In genomic region chr12:111807232-111807631, GRCh38 we compare ENCODE assay signal across 21 cellular contexts. TPM values are rescaled to one million over a fixed set of nuclear protein-coding genes. Genes with fewer than 3 reads are reported as not detected.
A peak's percentile ranks its signal among the peaks of the same experiment; 100 is the strongest.
DNase-seq lines count a peak whose midpoint lies in the region; ATAC-seq, FAIRE-seq and TF ChIP-seq lines count a peak whose summit lies in the region.
"Had no signal": no experiment of that assay in that cellular context is flagged by ENCODE, and none has a peak within 500 bp of the region (broad histone marks: within the 10 kb centered on the region; RNA-seq: fewer than 3 reads in every experiment).

No MANE protein-coding gene starts in this region.

- in situ Hi-C loops in transverse colon (cut with MboI; ENCODE audit: low pct_ligation_motif_present in 1 of 4, low pct_unique_long_range_greater_than_20kb in 1 of 4, low sequenced_read_pairs in 3 of 4): loop anchor here in 3 of 4 donors (10.0 kb wide), 1 partner anchor 52 kb away; no protein-coding TSS in a partner anchor

- no peaks in the 10 kb centered on the region for H3K4me1 ChIP-seq in right cardiac atrium (ENCODE audit: control insufficient read depth, insufficient read depth, low read length)
- H3K4me1 ChIP-seq in mesodermal cell (ENCODE audit: control insufficient read depth, insufficient read depth, low read length, poor library complexity, severe bottlenecking): no peaks in the 10 kb centered on the region
- H3K4me1 ChIP-seq in transverse colon: peaks cover 0 to 9% (median 0%) of the 10 kb centered on the region in 4 donors
- no peaks in the 10 kb centered on the region for H3K4me1 ChIP-seq in OCI-LY7 (ENCODE audit: insufficient read depth, low read length, poor library complexity, severe bottlenecking)

- peaks cover 65% of the 10 kb centered on the region for H3K36me3 ChIP-seq in mesodermal cell (ENCODE audit: control insufficient read depth, insufficient read depth, low read length)
- peaks cover 0 to 54% (median 27%) of the 10 kb centered on the region in 4 donors for H3K36me3 ChIP-seq in transverse colon
- no peaks in the 10 kb centered on the region for H3K36me3 ChIP-seq in OCI-LY7 (ENCODE audit: insufficient read depth, low read length)

- no peak for TF ChIP-seq EP300 in transverse colon (IDR thresholded peaks at IDR 0.05; ENCODE audit: low read depth)

- TF ChIP-seq CTCF in transverse colon (IDR thresholded peaks at IDR 0.05) (no peak), OCI-LY7 (conservative IDR thresholded peaks at IDR 0.05; ENCODE audit: low read length) (no peak)

- no peaks in the 10 kb centered on the region for H3K79me2 ChIP-seq in OCI-LY7 (ENCODE audit: insufficient read depth, low read depth, low read length)

- H3K9me3 ChIP-seq in right cardiac atrium (ENCODE audit: control insufficient read depth, low read length) (no peaks in the 10 kb centered on the region), mesodermal cell (ENCODE audit: control insufficient read depth, low read length) (no peaks in the 10 kb centered on the region), transverse colon (no peaks in the 10 kb centered on the region), OCI-LY7 (ENCODE audit: low read length) (no peaks in the 10 kb centered on the region)

- WGBS in right cardiac atrium: 85% methylated on average over 7 of the region's 7 CpGs
- 94 to 99% methylated on average over 4 to 6 of the region's 7 CpGs for whole genome bisulfite sequencing in mesodermal cell (ENCODE audit: insufficient coverage in 2 of 2), 2 experiments
- 72% methylated on average over 7 of the region's 7 CpGs; no CpG with 5 or more reads in 1 of the 2 donors for WGBS in transverse colon (ENCODE audit: low coverage in 1 of 2), 2 donors

- no peaks in the 10 kb centered on the region for H3K9me2 ChIP-seq in OCI-LY7 (ENCODE audit: insufficient read depth, low read length)

- H3K27ac ChIP-seq in right cardiac atrium (ENCODE audit: low read length) (no peak overlapping the region), mesodermal cell (ENCODE audit: low read depth, low read length, severe bottlenecking) (peak overlapping the region; percentile 10), transverse colon (peak overlapping the region in 3 of 4 donors; percentile 23 to 59 (median 58)), substantia nigra (ENCODE audit: low read depth, low read length, poor library complexity, severe bottlenecking) (no peak overlapping the region), OCI-LY7 (ENCODE audit: low read depth, low read length, poor library complexity, severe bottlenecking) (no peak overlapping the region)

- H2AFZ ChIP-seq in OCI-LY7 (ENCODE audit: low read length): no peak overlapping the region

- no TSS peak for BruUV-seq in OCI-LY7 (replicated peaks; lab: Mats Ljungman, UMichigan)

- intact Hi-C loops in right cardiac atrium (cut with DNase I) (no loop called here), Right ventricle myocardium inferior (cut with DNase I) (no loop called here), left colon (cut with DNase I, micrococcal nuclease) (loop anchor here in 1 of 2 donors (10.0 kb wide), 1 partner anchor 52 kb away; no protein-coding TSS in a partner anchor), transverse colon (cut with DNase I; ENCODE audit: low total_unique reads) (no loop called here), OCI-LY7 (cut with micrococcal nuclease; ENCODE audit: unreplicated experiment) (no loop called here)

- H3K27me3 ChIP-seq in right cardiac atrium (ENCODE audit: control insufficient read depth, insufficient read depth): no peaks in the 10 kb centered on the region
- H3K27me3 ChIP-seq in transverse colon: no peaks in the 10 kb centered on the region

- peak; percentile 36 to 48 for ATAC-seq in right cardiac atrium
- ATAC-seq in Right ventricle myocardium inferior: no peak
- peak; percentile 96 for ATAC-seq in left colon

- no peak overlapping the region for H3K4me3 ChIP-seq in right cardiac atrium (ENCODE audit: low read length)
- no peak overlapping the region for H3K4me3 ChIP-seq in mesodermal cell (ENCODE audit: extremely low read depth, insufficient read depth, low read length, poor library complexity, severe bottlenecking)
- H3K4me3 ChIP-seq in transverse colon: no peak overlapping the region
- no peak overlapping the region for H3K4me3 ChIP-seq in OCI-LY7 (ENCODE audit: low read depth, low read length, poor library complexity, severe bottlenecking)

- CTCF ChIA-PET in OCI-LY7 (lab: Charles Lee; ENCODE audit: unreplicated experiment): no interaction called here

- no peak for TF ChIP-seq POLR2A in transverse colon (IDR thresholded peaks at IDR 0.05)

- POLR2A ChIA-PET in OCI-LY7 (lab: Charles Lee): interaction anchor here (0.7 kb wide), 1 partner anchor 53 kb away, joined by 3 read pairs; no protein-coding TSS in a partner anchor

- H4K20me1 ChIP-seq in OCI-LY7 (ENCODE audit: insufficient read depth, low read length): no peaks in the 10 kb centered on the region

- FAIRE-seq in HTR-8/SVneo (lab: Jason Lieb, UNC): no peak
- FAIRE-seq: H54, RCC 7860 had no signal

- DNase-seq in right cardiac atrium (no peak), Right ventricle myocardium inferior (ENCODE audit: missing footprints) (no peak), left colon (peak in 1 of 2 donors; percentile 51), transverse colon (peak; percentile 39), HTR-8/SVneo (ENCODE audit: insufficient read length, low spot score) (no peak), substantia nigra (lab: John Stamatoyannopoulos, UW) (no peak), OCI-LY7 (ENCODE audit: low spot score) (no peak)
- DNase-seq: DMS79, KG1, NCI-H1092 treated with DMSO at 0.1 percent for 48 hours, NCI-H146, NCI-H2081, NCI-H2171, NCI-H345, NCI-H524 treated with DMSO at 0.1 percent for 48 hours, NCI-H82, Right ventricle myocardium superior had no signal

- H3K4me2 ChIP-seq in OCI-LY7 (ENCODE audit: low read length): no peak overlapping the region

RNA-seq across cellular contexts. Expression of gene MAPKAPK5, which starts 34.8 kb away (rescaled TPM):
- total RNA-seq in right cardiac atrium (10 to 100 TPM; 26.4 to 35.0 (median 28.5) TPM), Right ventricle myocardium inferior (26.2 TPM), left colon (10 to 100 TPM; 76.1 to 86.4 TPM), transverse colon (100 to 1,000 TPM in 2 of 4 donors, 10 to 100 TPM in 2; 73.5 to 768 (median 90.1) TPM), OCI-LY7 (2022) (74.6 and 76.5 TPM in 2 replicates)
- polyA plus RNA-seq in right cardiac atrium: 12.6 TPM
- polyA plus RNA-seq in mesodermal cell (2013, experiment 1 of 2): 48.4 TPM
- 38.0 TPM for polyA plus RNA-seq in mesodermal cell (2013, experiment 2 of 2)
- 79.2 and 83.5 TPM in 2 replicates for total RNA-seq in OCI-LY7 (2014; rRNA removed; shearing (Covaris generic))

RNA-seq across cellular contexts. Expression of gene ALDH2, which starts 40.5 kb away (rescaled TPM):
- total RNA-seq in right cardiac atrium: 100 to 1,000 TPM; 307 to 423 (median 349) TPM
- polyA plus RNA-seq in right cardiac atrium: 284 TPM
- 382 TPM for total RNA-seq in Right ventricle myocardium inferior
- 100 to 1,000 TPM; 371 to 399 TPM for total RNA-seq in left colon
- polyA plus RNA-seq in mesodermal cell (2013, experiment 1 of 2): 127 TPM
- 142 TPM for polyA plus RNA-seq in mesodermal cell (2013, experiment 2 of 2)
- total RNA-seq in transverse colon: 100 to 1,000 TPM; 102 to 239 (median 162) TPM
- 16.8 and 19.9 TPM in 2 replicates for total RNA-seq in OCI-LY7 (2014; rRNA removed; shearing (Covaris generic))
- 16.5 and 17.3 TPM in 2 replicates for total RNA-seq in OCI-LY7 (2022)
- total RNA-seq: A172 had no signal

Comparison
In these comparisons a context has a peak if more than half of its experiments do, and no peak if none do; other contexts are left out.
1. H3K27ac ChIP-seq: peak in mesodermal cell (single experiment) and transverse colon (3 of 4); none in right cardiac atrium (single experiment), substantia nigra (single experiment) and OCI-LY7 (single experiment).
2. RNA of gene ALDH2, which starts 40.5 kb away (total RNA-seq): 371 to 399 TPM in left colon, 382 TPM in Right ventricle myocardium inferior (single experiment), 307 to 423 TPM in right cardiac atrium and 102 to 239 TPM in transverse colon; 16.5 to 19.9 TPM in OCI-LY7; every median in the first group is over 4 times any median in the second.